In the genomic region with DNA sequence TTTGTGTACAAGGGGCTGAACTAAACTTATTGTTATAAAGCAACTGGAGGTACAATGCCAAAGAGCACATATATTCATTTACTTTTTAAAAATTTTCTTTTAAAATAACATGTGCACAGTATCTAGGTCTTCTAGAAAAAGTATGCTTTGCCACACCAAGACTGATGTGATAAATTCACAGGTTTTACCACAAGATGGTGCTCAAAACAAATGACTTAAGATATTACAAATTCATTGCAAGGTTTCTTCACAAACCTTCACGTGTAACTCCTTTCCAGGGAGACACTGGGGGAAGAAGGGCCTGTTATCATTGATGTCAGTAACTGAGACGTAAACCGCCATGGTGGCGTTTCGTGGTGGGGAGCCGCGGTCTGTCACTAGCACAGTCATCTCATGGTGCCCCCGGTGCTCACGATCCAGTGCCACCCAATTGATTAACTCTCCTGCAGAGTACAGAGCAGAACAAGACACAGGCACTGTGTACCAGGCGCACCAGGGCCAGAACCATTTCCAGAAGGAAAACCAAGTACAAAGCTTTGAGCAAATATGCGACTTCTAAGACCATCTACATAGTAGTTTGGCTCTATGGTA, we compare ENCODE assay signal across 8 cellular contexts.
DNase-seq lines count a peak whose midpoint lies in the region; ATAC-seq and TF ChIP-seq lines count a peak whose summit lies in the region.

No MANE protein-coding gene starts in this region.

- peaks cover 38% of the 10 kb centered on the region for H3K27me3 ChIP-seq in BE2C
- H3K27me3 ChIP-seq in mesenchymal stem cell (ENCODE audit: control insufficient read depth in 1 of 2, insufficient read depth in 1 of 2, low read length in 2 of 2), result peaks cover 20 to 28% of the 10 kb centered on the region in 2 experiments

- peak overlapping the region in 1 of 2 experiments; percentile 59 for H3K14ac ChIP-seq in mesenchymal stem cell (ENCODE audit: low read length in 2 of 2)

- no peak overlapping the region for H4K8ac ChIP-seq in mesenchymal stem cell (ENCODE audit: low read length)

- TF ChIP-seq CTCF in BE2C (IDR thresholded peaks at IDR 0.05; ENCODE audit: low read depth, low read length), result peak; percentile 49
- peak; percentile 13 for TF ChIP-seq CTCF in HFF-Myc (IDR thresholded peaks at IDR 0.05; ENCODE audit: low read depth, low read length, missing control alignments)
- TF ChIP-seq CTCF in astrocyte of the cerebellum (IDR thresholded peaks at IDR 0.05; ENCODE audit: low read depth, low read length, missing control alignments), result peak; percentile 23

- peak overlapping the region in 1 of 2 experiments; percentile 21 for H3K18ac ChIP-seq in mesenchymal stem cell (ENCODE audit: low read depth in 1 of 2, low read length in 2 of 2)

- WGBS in mesenchymal stem cell, result 72% methylated on average over 9 of the region's 11 CpGs

- H2BK12ac ChIP-seq in mesenchymal stem cell (ENCODE audit: low read length in 2 of 2), result no peak overlapping the region

- H3K9me3 ChIP-seq in BE2C, result no peaks in the 10 kb centered on the region
- H3K9me3 ChIP-seq in mesenchymal stem cell (ENCODE audit: control insufficient read depth, low read length), result no peaks in the 10 kb centered on the region

- H3K4me1 ChIP-seq in BE2C (no peaks in the 10 kb centered on the region), mesenchymal stem cell (ENCODE audit: control insufficient read depth, insufficient read depth, low read depth, low read length) (peaks cover 7% of the 10 kb centered on the region)

- H2BK5ac ChIP-seq in mesenchymal stem cell (ENCODE audit: low read depth, low read length, poor library complexity, severe bottlenecking), result no peak overlapping the region

- H3K23ac ChIP-seq in mesenchymal stem cell (ENCODE audit: low read length in 2 of 2), result no peak overlapping the region

- no peak overlapping the region for H3K4ac ChIP-seq in mesenchymal stem cell (ENCODE audit: low read depth in 1 of 2, low read length in 2 of 2)

- no peak overlapping the region for H3K4me3 ChIP-seq in BE2C (ENCODE audit: low read depth, low read length)
- no peak overlapping the region for H3K4me3 ChIP-seq in HFF-Myc (replicated peaks; ENCODE audit: low read depth, low read length)
- H3K4me3 ChIP-seq in astrocyte of the cerebellum (ENCODE audit: low read depth, low read length), result no peak overlapping the region
- H3K4me3 ChIP-seq in mesenchymal stem cell (ENCODE audit: insufficient read depth in 1 of 2, low read depth in 1 of 2, low read length in 2 of 2), result no peak overlapping the region

- no peak for DNase-seq in BE2C
- no peak for DNase-seq in HFF-Myc (ENCODE audit: extremely low read depth, low read depth)
- peak; percentile 22 for DNase-seq in astrocyte of the cerebellum (ENCODE audit: low read depth)
- peak; percentile 29 for DNase-seq in mesenchymal stem cell

- H3K36me3 ChIP-seq in BE2C, result no peaks in the 10 kb centered on the region
- no peaks in the 10 kb centered on the region for H3K36me3 ChIP-seq in mesenchymal stem cell (ENCODE audit: control insufficient read depth in 1 of 2, insufficient read depth in 2 of 2, low read depth in 1 of 2, low read length in 2 of 2)

- in situ Hi-C loops in astrocyte of the cerebellum (cut with HindIII; ENCODE audit: low sequenced_read_pairs), result no loop called here

- H3K27ac ChIP-seq in mesenchymal stem cell (ENCODE audit: low read length, poor library complexity, severe bottlenecking), result no peak overlapping the region

- peak overlapping the region; percentile 54 for H3K9ac ChIP-seq in mesenchymal stem cell (ENCODE audit: low read length)

- no peak overlapping the region for H3K4me2 ChIP-seq in mesenchymal stem cell (ENCODE audit: low read length, poor library complexity, severe bottlenecking)

- ATAC-seq in HG03354 (IDR thresholded peaks at IDR 0.05; ENCODE audit: poor library complexity, severe bottlenecking, unreplicated experiment) (no peak), GM18868 (IDR thresholded peaks at IDR 0.05; ENCODE audit: unreplicated experiment) (no peak), HG03571 (IDR thresholded peaks at IDR 0.05; ENCODE audit: unreplicated experiment) (no peak), HG03469 (IDR thresholded peaks at IDR 0.05; ENCODE audit: unreplicated experiment) (no peak)

- H2AFZ ChIP-seq in mesenchymal stem cell (ENCODE audit: low read depth, low read length), result no peak overlapping the region

- no peak overlapping the region for H4K91ac ChIP-seq in mesenchymal stem cell (ENCODE audit: low read length)

- H2AK5ac ChIP-seq in mesenchymal stem cell (ENCODE audit: low read length, severe bottlenecking), result no peak overlapping the region

- no peak overlapping the region for H2BK120ac ChIP-seq in mesenchymal stem cell (ENCODE audit: low read depth, low read length)

- no peaks in the 10 kb centered on the region for H3K79me1 ChIP-seq in mesenchymal stem cell (replicated peaks; ENCODE audit: low read length, poor library complexity, severe bottlenecking)

- no peak overlapping the region for H2BK15ac ChIP-seq in mesenchymal stem cell (ENCODE audit: low read depth, poor library complexity, severe bottlenecking)

Comparison
In these comparisons a context has a peak if more than half of its experiments do, and no peak if none do; other contexts are left out.
1. DNase-seq: peak in astrocyte of the cerebellum (single experiment) and mesenchymal stem cell (single experiment); none in BE2C (single experiment) and HFF-Myc (single experiment).
2. Peak in every context shown above with its lines, with median percentiles within 50 percentile points of each other: CTCF ChIP-seq.